In genomic region chr7:32495298-32496051, GRCh38 we compare ENCODE assay signal across 1 cellular context.
A peak's percentile ranks its signal among the peaks of the same experiment; 100 is the strongest.
TF ChIP-seq lines count a peak whose summit lies in the region.

Gene AVL9 (plus strand): TSS chr7:32495489. CDS start chr7:32495710, 221 bp downstream.

TF ChIP-seq in HepG2, 621 proteins besides CTCF, POLR2A, EP300 and RAD21 (continued from another document and continues in another):
- TF ChIP-seq MED1 (CRISPR knock-in tag; IDR thresholded peaks at IDR 0.05) (peak; percentile 74; the same call in 1 of the 2 replicates), TOPORS (CRISPR knock-in tag; IDR thresholded peaks at IDR 0.05) (0 out of 2 replicates have a peak, but pooled peaks have one; percentile 42), TEAD2 (CRISPR knock-in tag; IDR thresholded peaks at IDR 0.05) (no peak), NR3C1 (CRISPR knock-in tag; IDR thresholded peaks at IDR 0.05) (no peak), ZNF33A (CRISPR knock-in tag; IDR thresholded peaks at IDR 0.05; ENCODE audit: borderline replicate concordance) (0 out of 2 replicates have a peak, but pooled peaks have one; percentile 76), ZNF605 (CRISPR knock-in tag; IDR thresholded peaks at IDR 0.05) (peak; percentile 61; the same call in 1 of the 2 replicates), ZSCAN21 (CRISPR knock-in tag; IDR thresholded peaks at IDR 0.05; ENCODE audit: borderline replicate concordance) (peak; percentile 43; the same call in 1 of the 2 replicates), THRA (CRISPR knock-in tag; IDR thresholded peaks at IDR 0.05; ENCODE audit: borderline replicate concordance) (peak; percentile 56; the same call in 1 of the 2 replicates), SUZ12 (IDR thresholded peaks at IDR 0.05; ENCODE audit: low read depth, low read length) (no peak), CBFB (CRISPR knock-in tag; IDR thresholded peaks at IDR 0.05) (peak; percentile 82), RFX5 (IDR thresholded peaks at IDR 0.05; ENCODE audit: low read depth, low read length) (no peak), ZNF263 (CRISPR knock-in tag; IDR thresholded peaks at IDR 0.05) (peak; percentile 98), ZFP41 (CRISPR knock-in tag; IDR thresholded peaks at IDR 0.05; ENCODE audit: borderline replicate concordance) (peak; percentile 85; the same call in 1 of the 2 replicates), ZNF746 (CRISPR knock-in tag; IDR thresholded peaks at IDR 0.05) (peak; percentile 86), ATF6 (CRISPR knock-in tag; conservative IDR thresholded peaks at IDR 0.05) (0 out of 2 replicates have a peak, but pooled peaks have one; percentile 66), ZNF563 (CRISPR knock-in tag; IDR thresholded peaks at IDR 0.05) (peak; percentile 89), ZFP91 (CRISPR knock-in tag; IDR thresholded peaks at IDR 0.05; ENCODE audit: borderline replicate concordance) (peak; percentile 87), ZNF468 (CRISPR knock-in tag; IDR thresholded peaks at IDR 0.05) (no peak), POLR2AphosphoS2 (IDR thresholded peaks at IDR 0.05; ENCODE audit: low read depth, low read length) (no peak), RNF219 (CRISPR knock-in tag; IDR thresholded peaks at IDR 0.05) (no peak), AHR (CRISPR knock-in tag; IDR thresholded peaks at IDR 0.05) (peak; percentile 38; the same call in 1 of the 2 replicates), ZNF264 (CRISPR knock-in tag; IDR thresholded peaks at IDR 0.05) (no peak), ZNF326 (CRISPR knock-in tag; IDR thresholded peaks at IDR 0.05; ENCODE audit: borderline replicate concordance) (no peak), TSC22D2 (CRISPR knock-in tag; IDR thresholded peaks at IDR 0.05; ENCODE audit: borderline replicate concordance) (no peak), MAX (IDR thresholded peaks at IDR 0.05) (peak; percentile 71; the same call in 1 of the 2 replicates), KLF13 (CRISPR knock-in tag; IDR thresholded peaks at IDR 0.05) (no peak), ZNF687 (CRISPR knock-in tag; IDR thresholded peaks at IDR 0.05) (peak; percentile 95), NPAS2 (CRISPR knock-in tag; IDR thresholded peaks at IDR 0.05; ENCODE audit: borderline replicate concordance) (no peak), KDM5A (IDR thresholded peaks at IDR 0.05; ENCODE audit: borderline replicate concordance, low read length) (peak; percentile 46; the same call in 1 of the 2 replicates), NFRKB (IDR thresholded peaks at IDR 0.05) (no peak), DNMT1 (CRISPR knock-in tag; IDR thresholded peaks at IDR 0.05) (peak; percentile 73; the same call in 1 of the 2 replicates), ZNF749 (CRISPR knock-in tag; IDR thresholded peaks at IDR 0.05; ENCODE audit: borderline replicate concordance) (peak; percentile 81; the same call in 1 of the 2 replicates), ARID4A (CRISPR knock-in tag; IDR thresholded peaks at IDR 0.05; ENCODE audit: borderline replicate concordance) (peak; percentile 85), ZFP82 (CRISPR knock-in tag; IDR thresholded peaks at IDR 0.05; ENCODE audit: borderline replicate concordance) (peak; percentile 92), RELA (CRISPR knock-in tag; IDR thresholded peaks at IDR 0.05) (peak; percentile 65; the same call in 1 of the 2 replicates), ARNT2 (CRISPR knock-in tag; IDR thresholded peaks at IDR 0.05; ENCODE audit: low read depth) (peak; percentile 71), ZNF766 (CRISPR knock-in tag; IDR thresholded peaks at IDR 0.05; ENCODE audit: borderline replicate concordance) (peak; percentile 74; the same call in 1 of the 2 replicates), ZNF768 (CRISPR knock-in tag; IDR thresholded peaks at IDR 0.05) (peak; percentile 83), BCL3 (CRISPR knock-in tag; IDR thresholded peaks at IDR 0.05) (0 out of 2 replicates have a peak, but pooled peaks have one; percentile 72), FOXK1 (CRISPR knock-in tag; IDR thresholded peaks at IDR 0.05; ENCODE audit: borderline replicate concordance, low read depth) (peak; percentile 70), AKAP8 (CRISPR knock-in tag; IDR thresholded peaks at IDR 0.05) (no peak; the same call in 1 of the 2 replicates), MIER3 (CRISPR knock-in tag; IDR thresholded peaks at IDR 0.05; ENCODE audit: borderline replicate concordance) (peak; percentile 18; the same call in 1 of the 2 replicates), ZNF160 (CRISPR knock-in tag; IDR thresholded peaks at IDR 0.05) (peak; percentile 57; the same call in 1 of the 2 replicates), ZBTB21 (CRISPR knock-in tag; IDR thresholded peaks at IDR 0.05) (no peak)
